Comparison of ENCODE assay signal across 8 cellular contexts in genomic region chr5:134904621-134905245, GRCh38. TPM values are rescaled to one million over a fixed set of nuclear protein-coding genes. Genes with fewer than 3 reads are reported as not detected.
DNase-seq lines count a peak whose midpoint lies in the region; ATAC-seq and TF ChIP-seq lines count a peak whose summit lies in the region.

TSS of gene PCBD2 (plus strand) at chr5:134905131. CDS start at chr5:134905140, 9 bp downstream.

- H2AFZ ChIP-seq in PC-3 (ENCODE audit: low read length), result peak within 1 kb of the TSS; percentile 88

- no peaks in the 10 kb centered on the region; the same call in 1 of the 2 replicates for H3K36me3 ChIP-seq in PC-3 (ENCODE audit: low read depth, low read length)
- no peaks in the 10 kb centered on the region for H3K36me3 ChIP-seq in esophagus (ENCODE audit: control insufficient read depth in 2 of 2, insufficient read depth in 2 of 2, low read length in 1 of 2)
- H3K36me3 ChIP-seq in muscle layer of colon (ENCODE audit: insufficient read depth, low read length), result peaks cover 7% of the 10 kb centered on the region

- H3K27me3 ChIP-seq in PC-3 (ENCODE audit: low read length) (no peaks in the 10 kb centered on the region), esophagus (ENCODE audit: control insufficient read depth in 1 of 2, insufficient read depth in 2 of 2, low read length in 2 of 2) (no peaks in the 10 kb centered on the region), muscle layer of colon (ENCODE audit: control insufficient read depth in 1 of 2, insufficient read depth in 2 of 2, low read length in 2 of 2) (no peaks in the 10 kb centered on the region)

- H3K9me2 ChIP-seq in PC-3 (replicated peaks; ENCODE audit: low read length), result no peaks in the 10 kb centered on the region

- H3K4me3 ChIP-seq in PC-3 (ENCODE audit: low read length) (peak within 1 kb of the TSS; percentile 90), esophagus (ENCODE audit: low read depth in 1 of 2, low read length in 2 of 2) (peak within 1 kb of the TSS; percentile 68 to 85), muscle layer of colon (ENCODE audit: low read depth in 1 of 2, low read length in 2 of 2) (peak within 1 kb of the TSS; percentile 72 to 73)

- no TSS peak for BruUV-seq in PC-3 (replicated peaks; lab: Mats Ljungman, UMichigan)

- H3K9ac ChIP-seq in PC-3 (ENCODE audit: low read length) (peak within 1 kb of the TSS; percentile 95), muscle layer of colon (ENCODE audit: low read length) (peak within 1 kb of the TSS; percentile 80)

- 0 to 1% methylated on average over 63 to 83 of the region's 83 CpGs for WGBS in esophagus, 2 donors

- CTCF ChIA-PET in PC-3 (lab: Charles Lee), result no interaction called here

- peak within 1 kb of the TSS; percentile 91 for H3K4me2 ChIP-seq in PC-3 (ENCODE audit: low read length)

- H3F3A ChIP-seq in PC-3 (ENCODE audit: low read length, unreplicated experiment), result no peaks in the 10 kb centered on the region

- H4K20me1 ChIP-seq in PC-3 (ENCODE audit: low read length), result no peaks in the 10 kb centered on the region

- ATAC-seq in GM21717 (IDR thresholded peaks at IDR 0.05; ENCODE audit: unreplicated experiment) (peak; percentile 81), PC-3 (peak; percentile 86)

- H3K27ac ChIP-seq in PC-3 (ENCODE audit: low read length) (peak within 1 kb of the TSS; percentile 89), esophagus (ENCODE audit: low read depth in 2 of 2, low read length in 1 of 2) (peak within 1 kb of the TSS; percentile 100), muscle layer of colon (ENCODE audit: low read depth, low read length) (peak within 1 kb of the TSS; percentile 98)

- POLR2A ChIA-PET in PC-3 (lab: Charles Lee; ENCODE audit: unreplicated experiment), result interaction anchor here (0.6 kb wide), 1 partner anchor 157 kb away, joined by 7 read pairs; no protein-coding TSS in a partner anchor

- H3K9me3 ChIP-seq in PC-3 (ENCODE audit: low read length) (no peaks in the 10 kb centered on the region), esophagus (ENCODE audit: control insufficient read depth in 2 of 2, insufficient read depth in 1 of 2, low read depth in 1 of 2, low read length in 1 of 2) (no peaks in the 10 kb centered on the region), muscle layer of colon (ENCODE audit: low read length) (no peaks in the 10 kb centered on the region)

- in situ Hi-C loops in KBM-7 (cut with MboI; ENCODE audit: low pct_unique_long_range_greater_than_20kb, low sequenced_read_pairs), result no loop called here

- peak; percentile 55 for DNase-seq in DMS79 treated with DMSO at 0.1 percent for 48 hours (lab: John Stamatoyannopoulos, UW)
- DNase-seq in KBM-7, result peak; percentile 96
- DNase-seq in PC-3, result peak; percentile 92
- peak; percentile 95 for DNase-seq in activated T-cell treated with anti-CD3 and anti-CD28 coated beads for 48 hours (ENCODE audit: low read depth)
- DNase-seq in stimulated activated CD8-positive, alpha-beta memory T cell treated with anti-CD3 and anti-CD28 coated beads, Interleukin-7, amount 100 ng/mL, for 1 hour (ENCODE audit: low read depth in 2 of 2), result peak; percentile 78 to 83

- TF ChIP-seq CTCF in PC-3 (conservative IDR thresholded peaks at IDR 0.05; ENCODE audit: low read depth, low read length), result peak; percentile 67

- peaks cover 9% of the 10 kb centered on the region for H3K79me2 ChIP-seq in PC-3 (ENCODE audit: low read length)

- H3K4me1 ChIP-seq in PC-3 (ENCODE audit: insufficient read depth, low read length) (peaks cover 6% of the 10 kb centered on the region; the same call in 1 of the 2 replicates), esophagus (ENCODE audit: control insufficient read depth in 2 of 2, insufficient read depth in 2 of 2, low read length in 1 of 2) (peaks cover 0 to 4% of the 10 kb centered on the region in 2 donors), muscle layer of colon (ENCODE audit: insufficient read depth, low read length) (no peaks in the 10 kb centered on the region)

- intact Hi-C loops in PC-3 (cut with micrococcal nuclease), result loop anchor here (1.0 to 10.0 kb wide), 5 partner anchors 29 to 430 kb away; partner anchors contain the start of gene CAMLG

RNA-seq across cellular contexts. Expression of gene PCBD2, which starts in this region (rescaled TPM):
- total RNA-seq in PC-3 (2014; rRNA removed), result 5.4 and 7.0 TPM in 2 replicates
- polyA plus RNA-seq in esophagus, result 1 to 10 TPM; 5.7 to 6.0 TPM

Comparison
In these comparisons a context has a peak if more than half of its experiments do, and no peak if none do; other contexts are left out.
1. Peak in every context shown above with its lines: DNase-seq, ATAC-seq, H3K4me3 ChIP-seq and H3K27ac ChIP-seq.